Comparison of ENCODE assay signal across 1 cellular context in the genomic region with DNA sequence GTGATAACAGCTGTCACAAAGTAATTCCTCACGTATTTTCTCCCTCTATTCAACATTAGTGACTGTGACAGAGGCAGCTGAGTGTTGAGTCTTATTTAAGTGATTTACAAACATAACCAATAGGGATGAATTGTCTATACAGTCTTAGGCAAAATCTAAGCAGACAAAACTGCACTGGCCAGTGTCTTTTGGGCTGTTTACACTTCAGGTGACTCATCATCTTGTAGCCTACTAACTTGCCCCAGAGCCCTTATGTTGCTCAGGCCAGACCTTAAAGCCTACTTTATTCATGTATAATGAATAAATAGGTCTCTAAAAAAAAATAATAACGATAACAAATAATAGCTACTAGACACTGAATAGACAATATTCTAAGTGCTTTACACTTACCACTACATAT.
TF ChIP-seq lines count a peak whose summit lies in the region.

No MANE protein-coding gene starts in this region.

TF ChIP-seq in K562, 482 proteins besides CTCF, POLR2A, EP300 and RAD21 (continued from another document):
- TF ChIP-seq, protein P1, sequence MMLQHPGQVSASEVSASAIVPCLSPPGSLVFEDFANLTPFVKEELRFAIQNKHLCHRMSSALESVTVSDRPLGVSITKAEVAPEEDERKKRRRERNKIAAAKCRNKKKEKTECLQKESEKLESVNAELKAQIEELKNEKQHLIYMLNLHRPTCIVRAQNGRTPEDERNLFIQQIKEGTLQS (IDR thresholded peaks at IDR 0.05): peak; percentile 63
- TF ChIP-seq, protein P1 (CRISPR knock-in tag; conservative IDR thresholded peaks at IDR 0.05): no peak
- peak; percentile 64 for TF ChIP-seq FOSL1 (tag; conservative IDR thresholded peaks at IDR 0.05)
- 0 out of 2 replicates have a peak, but pooled peaks have one; percentile 10 for TF ChIP-seq MAFG (tag; conservative IDR thresholded peaks at IDR 0.05)
- TF ChIP-seq HCFC1 (IDR thresholded peaks at IDR 0.05; ENCODE audit: low read depth, low read length): no peak
TF ChIP-seq in K562: peak in this region for 5.
